Comparison of ENCODE assay signal across 8 cellular contexts in genomic region chr16:21158208-21159110, GRCh38. TPM values are rescaled to one million over a fixed set of nuclear protein-coding genes. Genes with fewer than 3 reads are reported as not detected.
DNase-seq lines count a peak whose midpoint lies in the region; ATAC-seq and TF ChIP-seq lines count a peak whose summit lies in the region.

TSS of gene LDAF1 (plus strand) at chr16:21158674. CDS start at chr16:21161183, 2,509 bp downstream.

- no peak within 1 kb of the TSS; the same call in 1 of the 2 replicates for H3K9ac ChIP-seq in HUES48 (ENCODE audit: low read depth, low read length)

- no peaks in the 10 kb centered on the region for H3K9me3 ChIP-seq in HUES48 (ENCODE audit: control insufficient read depth, insufficient read depth, low read length)

- H3K27ac Mint-ChIP-seq in activated T-helper 2 cell treated with anti-CD3 and anti-CD28 coated beads, Interferon-gamma antibody, Interleukin-2, Interleukin-4, amounts not matched to agents 10 μg/mL and 5 μg/mL and 100 μg/mL, durations not matched to agents 14 hours and 24 hours and 36 hours: peak within 1 kb of the TSS; percentile 53
- peak within 1 kb of the TSS; percentile 9 for H3K27ac Mint-ChIP-seq in nephron progenitor cell

- H3K36me3 Mint-ChIP-seq in activated T-helper 2 cell treated with anti-CD3 and anti-CD28 coated beads, Interferon-gamma antibody, Interleukin-2, Interleukin-4, amounts not matched to agents 10 μg/mL and 5 μg/mL and 100 μg/mL, durations not matched to agents 14 hours and 24 hours and 36 hours (ENCODE audit: low read depth): peaks cover 22% of the 10 kb centered on the region
- peaks cover 22% of the 10 kb centered on the region for H3K36me3 Mint-ChIP-seq in nephron progenitor cell (ENCODE audit: low read depth)

- intact Hi-C loops in activated T-helper 2 cell treated with anti-CD3 and anti-CD28 coated beads, Interferon-gamma antibody, Interleukin-2, Interleukin-4, amounts not matched to agents 10 μg/mL and 5 μg/mL and 100 μg/mL, durations not matched to agents 14 hours and 24 hours and 36 hours (cut with micrococcal nuclease): loop anchor here (10.0 kb wide), 1 partner anchor 314 kb away; no protein-coding TSS in a partner anchor

- TF ChIP-seq CTCF in fibroblast of the aortic adventitia (IDR thresholded peaks at IDR 0.05; ENCODE audit: insufficient read depth, low read length) (no peak), nephron progenitor cell (IDR thresholded peaks at IDR 0.05) (no peak)

- peak; percentile 71 for ATAC-seq in GM21360 (IDR thresholded peaks at IDR 0.05; ENCODE audit: unreplicated experiment)
- peak; percentile 97 for ATAC-seq in stimulated activated naive CD8-positive, alpha-beta T cell treated with anti-CD3 and anti-CD28 coated beads, Interleukin-15, Interleukin-2, amounts not matched to agents 100 U/mL and 50 U/mL, for 24 hours

- H3K4me1 Mint-ChIP-seq in activated T-helper 2 cell treated with anti-CD3 and anti-CD28 coated beads, Interferon-gamma antibody, Interleukin-2, Interleukin-4, amounts not matched to agents 10 μg/mL and 5 μg/mL and 100 μg/mL, durations not matched to agents 14 hours and 24 hours and 36 hours (ENCODE audit: low read depth): peaks cover 19% of the 10 kb centered on the region
- peaks cover 25% of the 10 kb centered on the region for H3K4me1 Mint-ChIP-seq in nephron progenitor cell

- H3K27ac ChIP-seq in HUES48 (ENCODE audit: low read depth, low read length): peak within 1 kb of the TSS; percentile 21

- peak within 1 kb of the TSS; percentile 89 for H3K4me3 Mint-ChIP-seq in activated T-helper 2 cell treated with anti-CD3 and anti-CD28 coated beads, Interferon-gamma antibody, Interleukin-2, Interleukin-4, amounts not matched to agents 10 μg/mL and 5 μg/mL and 100 μg/mL, durations not matched to agents 14 hours and 24 hours and 36 hours (ENCODE audit: low read depth)
- peak within 1 kb of the TSS; percentile 91 for H3K4me3 Mint-ChIP-seq in nephron progenitor cell

- peaks cover 30% of the 10 kb centered on the region for H3K36me3 ChIP-seq in HUES48 (ENCODE audit: control insufficient read depth, insufficient read depth, low read length)

- H3K4me1 ChIP-seq in HUES48 (ENCODE audit: control insufficient read depth, insufficient read depth, low read length): peaks cover 14% of the 10 kb centered on the region

- H3K27me3 Mint-ChIP-seq in activated T-helper 2 cell treated with anti-CD3 and anti-CD28 coated beads, Interferon-gamma antibody, Interleukin-2, Interleukin-4, amounts not matched to agents 10 μg/mL and 5 μg/mL and 100 μg/mL, durations not matched to agents 14 hours and 24 hours and 36 hours (ENCODE audit: low read depth): no peaks in the 10 kb centered on the region
- H3K27me3 Mint-ChIP-seq in nephron progenitor cell (ENCODE audit: low read depth, poor library complexity): peaks cover 12% of the 10 kb centered on the region

- DNase-seq in COR-L47 (lab: John Stamatoyannopoulos, UW) (peak; percentile 10), RPMI7951 (ENCODE audit: low read depth) (peak; percentile 75), fibroblast of the aortic adventitia (ENCODE audit: low read depth) (peak; percentile 70), nephron progenitor cell (peak; percentile 91)
- peak; percentile 73 for DNase-seq in activated T-helper 2 cell treated with anti-CD3 and anti-CD28 coated beads, Interferon-gamma antibody, Interleukin-2, Interleukin-4, amounts not matched to agents 10 μg/mL and 5 μg/mL and 100 μg/mL, durations not matched to agents 14 hours and 24 hours and 36 hours (ENCODE audit: low spot score)
- DNase-seq in stimulated activated naive CD8-positive, alpha-beta T cell treated with anti-CD3 and anti-CD28 coated beads, Interleukin-15, Interleukin-2, amounts not matched to agents 100 U/mL and 50 U/mL, for 24 hours: peak; percentile 88

- H3K4me3 ChIP-seq in HUES48 (ENCODE audit: low read depth, low read length) (peak within 1 kb of the TSS; percentile 84), fibroblast of the aortic adventitia (ENCODE audit: low read depth, low read length) (peak within 1 kb of the TSS; percentile 79)

- no peaks in the 10 kb centered on the region for H3K9me3 Mint-ChIP-seq in activated T-helper 2 cell treated with anti-CD3 and anti-CD28 coated beads, Interferon-gamma antibody, Interleukin-2, Interleukin-4, amounts not matched to agents 10 μg/mL and 5 μg/mL and 100 μg/mL, durations not matched to agents 14 hours and 24 hours and 36 hours
- no peaks in the 10 kb centered on the region for H3K9me3 Mint-ChIP-seq in nephron progenitor cell

- H3K27me3 ChIP-seq in HUES48 (ENCODE audit: control insufficient read depth, insufficient read depth, low read length): peaks cover 9% of the 10 kb centered on the region

RNA-seq across cellular contexts. Expression of gene LDAF1, which starts in this region (rescaled TPM):
- 13.0 and 20.7 TPM in 2 replicates for total RNA-seq in RPMI7951 (2014; rRNA removed; shearing (Covaris generic))
- total RNA-seq in activated T-helper 2 cell treated with anti-CD3 and anti-CD28 coated beads, Interferon-gamma antibody, Interleukin-2, Interleukin-4, amounts not matched to agents 10 μg/mL and 5 μg/mL and 100 μg/mL, durations not matched to agents 14 hours and 24 hours and 36 hours: 10.4 and 10.5 TPM in 2 replicates
- 73.6 and 83.0 TPM in 2 replicates for total RNA-seq in fibroblast of the aortic adventitia (ENCODE audit: low replicate concordance)

Comparison
In these comparisons a context has a peak if more than half of its experiments do, and no peak if none do; other contexts are left out.
1. Peak in every context shown above with its lines: DNase-seq, ATAC-seq, H3K4me3 ChIP-seq and H3K27ac ChIP-seq.
2. DNase-seq: peak in every context shown above with its lines; median percentile 91 in nephron progenitor cell; 88 in stimulated activated naive CD8-positive, alpha-beta T cell treated with anti-CD3 and anti-CD28 coated beads, Interleukin-15, Interleukin-2, amounts not matched to agents 100 U/mL and 50 U/mL, for 24 hours; 75 in RPMI7951; 73 in activated T-helper 2 cell treated with anti-CD3 and anti-CD28 coated beads, Interferon-gamma antibody, Interleukin-2, Interleukin-4, amounts not matched to agents 10 μg/mL and 5 μg/mL and 100 μg/mL, durations not matched to agents 14 hours and 24 hours and 36 hours; 70 in fibroblast of the aortic adventitia; 10 in COR-L47.